Comparison of ENCODE assay signal across 1 cellular context in the genomic region with DNA sequence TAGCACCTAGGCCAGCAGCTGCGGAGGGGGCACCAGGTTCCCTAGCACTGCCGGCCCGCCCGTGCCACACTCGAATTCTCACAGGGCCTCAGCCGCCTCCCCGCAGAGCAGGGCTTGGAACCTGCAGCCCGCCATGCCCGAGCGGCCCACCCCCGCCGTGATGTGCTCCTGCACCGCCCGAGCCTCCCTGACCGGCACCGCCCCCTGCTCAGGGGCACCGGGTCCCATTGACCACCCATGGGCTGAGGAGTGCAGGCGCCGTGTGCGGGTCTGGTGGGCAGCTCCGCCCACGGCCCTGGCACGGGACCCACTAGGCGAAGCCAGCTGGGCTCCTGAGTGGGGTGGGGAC.
TF ChIP-seq lines count a peak whose summit lies in the region.

No MANE protein-coding gene starts in this region.

TF ChIP-seq in HepG2, 621 proteins besides CTCF, POLR2A, EP300 and RAD21:
- TF ChIP-seq CBX5 (CRISPR knock-in tag; IDR thresholded peaks at IDR 0.05; ENCODE audit: borderline replicate concordance) (no peak), MXI1 (IDR thresholded peaks at IDR 0.05; ENCODE audit: borderline replicate concordance, low read depth, low read length) (no peak), ZNF768 (CRISPR knock-in tag; IDR thresholded peaks at IDR 0.05) (peak; percentile 2; the same call in 1 of the 2 replicates)
TF ChIP-seq in HepG2: peak in this region for 1.
